ENCODE assay signal across 8 cellular contexts in the genomic region with DNA sequence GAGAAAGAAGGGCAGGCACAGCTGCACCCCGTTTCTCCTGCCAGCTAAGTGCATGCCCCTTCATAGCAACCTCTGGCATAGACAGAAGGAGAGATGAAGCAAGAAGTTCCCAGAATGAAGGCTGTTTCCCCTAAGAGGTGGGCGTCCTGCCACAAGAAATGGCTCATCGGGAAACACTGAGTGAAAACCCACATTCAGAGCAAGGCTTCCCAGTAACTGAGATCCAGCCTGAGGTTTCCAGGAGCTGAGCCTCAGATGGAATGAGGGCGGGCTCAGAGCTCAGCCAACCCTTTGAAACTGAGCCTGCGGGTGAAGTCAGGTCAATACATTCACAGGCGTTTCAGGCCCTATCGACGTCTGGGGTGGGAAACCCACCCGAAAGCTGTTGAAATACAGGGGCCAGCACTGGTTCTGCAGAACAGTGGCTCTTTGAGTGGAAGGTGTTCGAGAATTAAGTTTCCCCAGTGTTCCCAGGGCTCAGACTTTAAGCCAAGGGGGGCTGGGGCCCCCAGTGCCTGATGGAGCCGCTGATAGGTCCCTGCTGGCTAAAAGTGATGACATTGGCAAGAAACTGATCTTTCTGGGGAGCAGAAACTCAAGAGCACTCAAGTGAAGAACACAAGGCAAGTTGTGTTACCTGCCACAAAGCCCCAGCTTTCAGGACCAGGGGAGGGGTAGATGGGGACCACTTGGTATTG.
DNase-seq lines count a peak whose midpoint lies in the region; ATAC-seq and TF ChIP-seq lines count a peak whose summit lies in the region.

No MANE protein-coding gene starts in this region.

- H3K4me3 Mint-ChIP-seq in progenitor cell of endocrine pancreas (ENCODE audit: low read depth): no peak overlapping the region
- no peak overlapping the region for H3K4me3 Mint-ChIP-seq in stimulated activated effector memory CD8-positive, alpha-beta T cell treated with anti-CD3 and anti-CD28 coated beads, Interleukin-12 subunit alpha, Interleukin-12 subunit beta, amount 100 ng/mL, for 72 hours

- H3K79me2 ChIP-seq in hepatocyte: no peaks in the 10 kb centered on the region

- H3K9me3 ChIP-seq in hepatocyte (ENCODE audit: low read depth): no peaks in the 10 kb centered on the region

- H3K36me3 ChIP-seq in BJ (ENCODE audit: control insufficient read depth, insufficient read depth, low read length): no peaks in the 10 kb centered on the region
- no peaks in the 10 kb centered on the region for H3K36me3 ChIP-seq in hepatocyte (replicated peaks; ENCODE audit: insufficient read depth, low read depth)

- no peak overlapping the region for H2AFZ ChIP-seq in hepatocyte

- H3K4me3 ChIP-seq in BJ (ENCODE audit: low read depth, low read length): no peak overlapping the region
- no peak overlapping the region for H3K4me3 ChIP-seq in hepatocyte

- peaks cover 53% of the 10 kb centered on the region for H3K4me1 ChIP-seq in hepatocyte (ENCODE audit: insufficient read depth)

- H3K27me3 ChIP-seq in BJ (ENCODE audit: control insufficient read depth, insufficient read depth, low read length): peaks cover 3% of the 10 kb centered on the region
- H3K27me3 ChIP-seq in hepatocyte: no peaks in the 10 kb centered on the region

- CTCF ChIA-PET in BJ (lab: Yijun Ruan, JAX): interaction anchor here (1.1 to 1.2 kb wide), 2 partner anchors 9 to 652 kb away, joined by 3 read pairs; no protein-coding TSS in a partner anchor

- no peaks in the 10 kb centered on the region for H3K9me2 ChIP-seq in hepatocyte (replicated peaks; ENCODE audit: insufficient read depth)

- no peaks in the 10 kb centered on the region for H3K36me3 Mint-ChIP-seq in progenitor cell of endocrine pancreas (ENCODE audit: insufficient read depth)
- no peaks in the 10 kb centered on the region for H3K36me3 Mint-ChIP-seq in stimulated activated effector memory CD8-positive, alpha-beta T cell treated with anti-CD3 and anti-CD28 coated beads, Interleukin-12 subunit alpha, Interleukin-12 subunit beta, amount 100 ng/mL, for 72 hours

- H3K27ac ChIP-seq in hepatocyte: peak overlapping the region; percentile 77

- H3K27ac Mint-ChIP-seq in progenitor cell of endocrine pancreas: peak overlapping the region; percentile 39
- no peak overlapping the region for H3K27ac Mint-ChIP-seq in stimulated activated effector memory CD8-positive, alpha-beta T cell treated with anti-CD3 and anti-CD28 coated beads, Interleukin-12 subunit alpha, Interleukin-12 subunit beta, amount 100 ng/mL, for 72 hours

- ATAC-seq in GM19463 (IDR thresholded peaks at IDR 0.05; ENCODE audit: unreplicated experiment) (no peak), GM18502 (IDR thresholded peaks at IDR 0.05; ENCODE audit: poor library complexity, unreplicated experiment) (no peak), HG02884 (IDR thresholded peaks at IDR 0.05; ENCODE audit: unreplicated experiment) (no peak)
- no peak for ATAC-seq in stimulated activated effector memory CD8-positive, alpha-beta T cell treated with anti-CD3 and anti-CD28 coated beads, Interleukin-12 subunit alpha, Interleukin-12 subunit beta, amount 100 ng/mL, for 72 hours

- H3K4me1 Mint-ChIP-seq in progenitor cell of endocrine pancreas (ENCODE audit: low read depth): peaks cover 26% of the 10 kb centered on the region
- H3K4me1 Mint-ChIP-seq in stimulated activated effector memory CD8-positive, alpha-beta T cell treated with anti-CD3 and anti-CD28 coated beads, Interleukin-12 subunit alpha, Interleukin-12 subunit beta, amount 100 ng/mL, for 72 hours: no peaks in the 10 kb centered on the region

- no peak overlapping the region for H3K4me2 ChIP-seq in hepatocyte

- POLR2A ChIA-PET in BJ (lab: Charles Lee): interaction anchor here (0.6 to 0.7 kb wide), 2 partner anchors 162 to 1020 kb away, joined by 3 to 27 read pairs; no protein-coding TSS in a partner anchor

- WGBS in hepatocyte (ENCODE audit: low lambda C conversion rate, missing lambda C conversion rate): 55% methylated on average over 11 of the region's 11 CpGs

- no peaks in the 10 kb centered on the region for H4K20me1 ChIP-seq in hepatocyte (ENCODE audit: insufficient read depth, poor library complexity, severe bottlenecking)

- H3K9me3 Mint-ChIP-seq in progenitor cell of endocrine pancreas (ENCODE audit: low read depth): no peaks in the 10 kb centered on the region
- H3K9me3 Mint-ChIP-seq in stimulated activated effector memory CD8-positive, alpha-beta T cell treated with anti-CD3 and anti-CD28 coated beads, Interleukin-12 subunit alpha, Interleukin-12 subunit beta, amount 100 ng/mL, for 72 hours: no peaks in the 10 kb centered on the region

- TF ChIP-seq CTCF in BJ (IDR thresholded peaks at IDR 0.05; ENCODE audit: insufficient read depth, low read depth, low read length): no peak
- no peak for TF ChIP-seq CTCF in hepatocyte (IDR thresholded peaks at IDR 0.05; ENCODE audit: poor library complexity)
- no peak for TF ChIP-seq CTCF in progenitor cell of endocrine pancreas (IDR thresholded peaks at IDR 0.05; ENCODE audit: unreplicated experiment)

- peak; percentile 80 for DNase-seq in BJ (ENCODE audit: low read depth)
- peak in 49 of 58 donors; percentile 7 to 84 (median 46) for DNase-seq in anterior cingulate cortex (lab: John Stamatoyannopoulos, UW)
- DNase-seq in hepatocyte (ENCODE audit: low spot score): peak; percentile 64
- DNase-seq in progenitor cell of endocrine pancreas (ENCODE audit: low spot score, unreplicated experiment): no peak
- no peak for DNase-seq in stimulated activated effector memory CD8-positive, alpha-beta T cell treated with anti-CD3 and anti-CD28 coated beads, Interleukin-12 subunit alpha, Interleukin-12 subunit beta, amount 100 ng/mL, for 72 hours (ENCODE audit: low spot score in 2 of 2)

- H3K27me3 Mint-ChIP-seq in progenitor cell of endocrine pancreas: peaks cover 29% of the 10 kb centered on the region

Comparison
In these comparisons a context has a peak if more than half of its experiments do, and no peak if none do; other contexts are left out.
1. DNase-seq: peak in BJ (single experiment), anterior cingulate cortex (49 of 58) and hepatocyte (single experiment); none in progenitor cell of endocrine pancreas (single experiment) and stimulated activated effector memory CD8-positive, alpha-beta T cell treated with anti-CD3 and anti-CD28 coated beads, Interleukin-12 subunit alpha, Interleukin-12 subunit beta, amount 100 ng/mL, for 72 hours (0 of 2).